1 cellular context compared by ENCODE assay signal in the genomic region with DNA sequence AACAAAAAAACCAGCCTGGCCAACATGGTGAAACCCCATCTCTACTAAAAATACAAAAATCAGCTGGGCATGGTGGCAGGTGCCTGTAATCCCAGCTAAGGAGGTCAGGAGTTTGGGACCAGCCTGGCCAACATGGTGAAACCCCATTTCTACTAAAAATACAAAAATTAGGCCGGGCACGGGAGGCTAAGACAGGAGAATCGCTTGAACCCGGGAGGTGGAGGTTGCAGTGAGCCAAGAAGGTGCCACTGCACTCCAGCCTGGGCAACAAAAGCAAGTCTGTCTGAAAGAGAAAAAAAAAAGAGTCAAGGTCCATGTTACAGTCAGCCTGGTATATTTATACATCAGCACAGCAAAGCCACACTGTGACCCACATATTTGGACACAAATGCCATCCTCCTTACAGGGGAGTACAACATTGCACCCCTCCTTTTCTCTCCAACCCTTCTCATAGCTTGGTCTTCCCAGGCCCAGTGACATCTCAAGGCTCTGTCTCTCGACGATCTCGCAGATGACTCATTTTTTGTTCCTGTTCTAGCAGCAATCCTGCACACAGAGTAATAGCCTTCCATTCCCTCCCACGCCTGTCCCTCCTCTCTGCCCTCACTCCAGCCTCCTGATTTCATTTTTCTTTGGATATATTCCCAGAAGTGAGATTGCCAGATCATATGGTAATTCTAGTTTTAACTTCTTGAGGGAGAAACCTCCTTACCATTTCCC.
TF ChIP-seq lines count a peak whose summit lies in the region.

No MANE protein-coding gene starts in this region.

TF ChIP-seq in A549, 52 proteins besides CTCF, POLR2A, EP300 and RAD21 (continued from another document):
- TF ChIP-seq, protein P1, sequence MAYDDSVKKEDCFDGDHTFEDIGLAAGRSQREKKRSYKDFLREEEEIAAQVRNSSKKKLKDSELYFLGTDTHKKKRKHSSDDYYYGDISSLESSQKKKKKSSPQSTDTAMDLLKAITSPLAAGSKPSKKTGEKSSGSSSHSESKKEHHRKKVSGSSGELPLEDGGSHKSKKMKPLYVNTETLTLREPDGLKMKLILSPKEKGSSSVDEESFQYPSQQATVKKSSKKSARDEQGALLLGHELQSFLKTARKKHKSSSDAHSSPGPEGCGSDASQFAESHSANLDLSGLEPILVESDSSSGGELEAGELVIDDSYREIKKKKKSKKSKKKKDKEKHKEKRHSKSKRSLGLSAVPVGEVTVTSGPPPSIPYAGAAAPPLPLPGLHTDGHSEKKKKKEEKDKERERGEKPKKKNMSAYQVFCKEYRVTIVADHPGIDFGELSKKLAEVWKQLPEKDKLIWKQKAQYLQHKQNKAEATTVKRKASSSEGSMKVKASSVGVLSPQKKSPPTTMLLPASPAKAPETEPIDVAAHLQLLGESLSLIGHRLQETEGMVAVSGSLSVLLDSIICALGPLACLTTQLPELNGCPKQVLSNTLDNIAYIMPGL (CRISPR knock-in tag; IDR thresholded peaks at IDR 0.05; ENCODE audit: borderline replicate concordance), result no peak
